10 cellular contexts compared by ENCODE assay signal in the genomic region with DNA sequence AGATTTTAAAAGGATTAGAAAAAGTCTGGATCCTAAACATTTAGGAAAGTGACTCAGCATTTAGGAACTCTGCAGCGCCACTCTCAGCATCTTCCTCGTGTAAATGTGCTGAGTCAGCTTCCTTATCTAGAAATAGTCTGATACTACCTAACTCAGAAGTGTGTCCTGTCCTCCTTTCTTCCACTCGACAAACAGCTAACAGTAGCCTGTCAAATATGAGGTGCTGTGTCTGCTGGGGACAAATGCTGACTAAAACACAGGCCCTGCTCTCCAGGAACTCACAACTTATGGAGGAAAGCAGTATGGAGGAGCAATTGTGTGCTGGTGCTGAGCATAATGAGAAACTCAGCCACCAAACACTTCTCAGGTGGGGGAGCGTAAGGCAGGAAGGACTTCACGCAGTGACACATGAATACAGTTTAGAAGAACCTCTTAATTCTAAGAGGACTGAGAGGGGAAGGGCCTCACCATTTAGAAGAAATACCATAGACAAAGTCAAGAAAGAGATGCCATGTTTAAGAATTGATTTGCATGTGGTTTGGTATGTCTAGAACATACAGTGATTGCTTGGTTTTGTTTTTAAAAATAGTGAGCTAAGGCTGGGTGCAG.
DNase-seq lines count a peak whose midpoint lies in the region; ATAC-seq and TF ChIP-seq lines count a peak whose summit lies in the region.
"Had no signal": no experiment of that assay in that cellular context is flagged by ENCODE, and none has a peak within 500 bp of the region (broad histone marks: within the 10 kb centered on the region; RNA-seq: fewer than 3 reads in every experiment).

No MANE protein-coding gene starts in this region.

- 65% methylated on average over 5 of the region's 5 CpGs for WGBS in SK-N-SH (ENCODE audit: low lambda C conversion rate)

- no peak overlapping the region for H3K9ac ChIP-seq in SK-N-SH

- H4K20me1 ChIP-seq in SK-N-SH (ENCODE audit: insufficient read depth) = no peaks in the 10 kb centered on the region

- TF ChIP-seq CTCF in SK-N-SH (IDR thresholded peaks at IDR 0.05) = no peak
- no peak for TF ChIP-seq CTCF in left lung (IDR thresholded peaks at IDR 0.05)

- ATAC-seq in GM18498 (IDR thresholded peaks at IDR 0.05; ENCODE audit: unreplicated experiment) (peak; percentile 79), HG02852 (IDR thresholded peaks at IDR 0.05; ENCODE audit: unreplicated experiment) (peak; percentile 80), left lung (peak; percentile 49), HG03354 (IDR thresholded peaks at IDR 0.05; ENCODE audit: poor library complexity, severe bottlenecking, unreplicated experiment) (no peak)
- ATAC-seq: upper lobe of right lung had no signal

- no peaks in the 10 kb centered on the region for H3K9me2 ChIP-seq in SK-N-SH

- peak overlapping the region in 1 of 2 experiments; percentile 29; a peak in 2 of 4 replicates for H3K27ac ChIP-seq in SK-N-SH (ENCODE audit: low read depth in 2 of 2, low read length in 1 of 2)
- no peak overlapping the region for H3K27ac ChIP-seq in left lung
- H3K27ac ChIP-seq: upper lobe of right lung had no signal

- H3K27me3 ChIP-seq in SK-N-SH (ENCODE audit: insufficient read depth) (no peaks in the 10 kb centered on the region), left lung (no peaks in the 10 kb centered on the region)
- H3K27me3 ChIP-seq: upper lobe of right lung had no signal

- H3K9me3 ChIP-seq in SK-N-SH (no peaks in the 10 kb centered on the region), left lung (no peaks in the 10 kb centered on the region)
- H3K9me3 ChIP-seq: upper lobe of right lung had no signal

- no peak overlapping the region for H3K4me2 ChIP-seq in SK-N-SH

- intact Hi-C loops in left lung (cut with DNase I) = no loop called here

- no peak for DNase-seq in SK-N-SH
- DNase-seq in left lung = no peak
- DNase-seq in NCI-H1092 (lab: John Stamatoyannopoulos, UW) = no peak
- DNase-seq in cortex of kidney (lab: John Stamatoyannopoulos, UW) = no peak
- DNase-seq in kidney glomerular epithelial cell (lab: John Stamatoyannopoulos, UW) = no peak
- DNase-seq: T-helper 9 cell, upper lobe of right lung had no signal

- no peak overlapping the region for H2AFZ ChIP-seq in SK-N-SH (ENCODE audit: low read depth)

- POLR2A ChIA-PET in SK-N-SH (lab: Yijun Ruan, JAX) = no interaction called here

- peaks cover 23 to 72% of the 10 kb centered on the region in 2 experiments for H3K36me3 ChIP-seq in SK-N-SH (replicated peaks in 1 of 2; ENCODE audit: control insufficient read depth in 1 of 2, insufficient read depth in 2 of 2, low read length in 1 of 2)
- H3K36me3 ChIP-seq in left lung = peaks cover 0 to 19% of the 10 kb centered on the region in 2 donors

- TF ChIP-seq RAD21 in SK-N-SH (IDR thresholded peaks at IDR 0.05; ENCODE audit: low read length) = no peak

- peaks cover 3% of the 10 kb centered on the region for H3F3A ChIP-seq in SK-N-SH (replicated peaks; ENCODE audit: insufficient read depth)

- no peak overlapping the region for H3K4me3 ChIP-seq in SK-N-SH (ENCODE audit: low read depth in 2 of 2, low read length in 1 of 2)
- H3K4me3 ChIP-seq in left lung = no peak overlapping the region
- H3K4me3 ChIP-seq: upper lobe of right lung had no signal

- CTCF ChIA-PET in SK-N-SH (lab: Yijun Ruan, JAX) = interaction anchor here (2.8 kb wide), 1 partner anchor 15 kb away, joined by 8 read pairs; no protein-coding TSS in a partner anchor

- 0 out of 4 replicates have a peak, but pooled peaks of 1 of the 2 experiments have one; percentile 18 for TF ChIP-seq EP300 in SK-N-SH (IDR thresholded peaks at IDR 0.05; ENCODE audit: borderline replicate concordance in 1 of 2, low read depth in 1 of 2, low read length in 1 of 2)

- peaks cover 15% of the 10 kb centered on the region; the same call in 1 of the 2 replicates for H3K79me2 ChIP-seq in SK-N-SH (ENCODE audit: insufficient read depth)

- H3K4me1 ChIP-seq in SK-N-SH (ENCODE audit: control insufficient read depth in 1 of 2, insufficient read depth in 2 of 2, low read depth in 1 of 2, low read length in 1 of 2) = peaks cover 0 to 9% of the 10 kb centered on the region in 2 experiments; a peak in 1 of 4 replicates
- no peaks in the 10 kb centered on the region for H3K4me1 ChIP-seq in left lung
- H3K4me1 ChIP-seq: upper lobe of right lung had no signal

TF ChIP-seq in SK-N-SH, 30 proteins besides CTCF, POLR2A, EP300 and RAD21:
- TF ChIP-seq FOSL2 (IDR thresholded peaks at IDR 0.05; ENCODE audit: borderline replicate concordance, low read depth) (peak; percentile 38; the same call in 1 of the 2 replicates), MAX (IDR thresholded peaks at IDR 0.05; ENCODE audit: low read depth) (0 out of 2 replicates have a peak, but pooled peaks have one; percentile 24), SIN3A (IDR thresholded peaks at IDR 0.05; ENCODE audit: borderline replicate concordance, low read depth, low read length) (no peak), JUND (IDR thresholded peaks at IDR 0.05) (peak; percentile 56), POLR2AphosphoS5 (IDR thresholded peaks at IDR 0.05; ENCODE audit: low read depth, low read length) (no peak), ELF1 (IDR thresholded peaks at IDR 0.05) (no peak)
